Comparison of ENCODE assay signal across 8 cellular contexts in the genomic region with DNA sequence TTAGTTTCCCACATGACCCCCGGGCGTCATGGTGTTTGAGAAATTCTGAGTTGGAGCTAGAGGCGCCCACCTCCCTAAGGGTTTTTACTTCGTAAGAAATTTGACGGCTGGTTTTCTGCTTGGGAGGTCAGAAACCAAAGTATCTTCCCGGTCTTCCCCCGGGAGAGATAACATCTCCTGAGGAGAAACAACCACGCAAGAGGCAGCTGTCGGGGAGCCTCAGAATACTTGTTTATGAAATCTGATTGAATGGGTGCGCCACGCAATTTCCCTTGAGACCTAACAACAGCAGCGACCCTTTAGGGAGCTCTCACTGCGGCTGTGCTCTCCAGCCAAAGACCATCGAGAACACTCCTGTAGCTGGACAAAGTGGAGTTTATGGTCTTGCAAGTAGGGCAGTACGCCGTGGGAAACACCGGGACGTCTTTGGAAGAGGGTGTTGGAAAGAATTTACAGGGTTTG. TPM values are rescaled to one million over a fixed set of nuclear protein-coding genes. Genes with fewer than 3 reads are reported as not detected.
DNase-seq lines count a peak whose midpoint lies in the region; ATAC-seq and TF ChIP-seq lines count a peak whose summit lies in the region.

No MANE protein-coding gene starts in this region.

- no peaks in the 10 kb centered on the region for H3K27me3 ChIP-seq in neuron (ENCODE audit: insufficient read depth, low read length)

- POLR2A ChIA-PET in WTC11 (lab: Charles Lee) = interaction anchor here (0.6 to 2.1 kb wide), 19 partner anchors 8 to 764 kb away, joined by 3 to 9 read pairs (median 4); a partner anchor contains a TSS

- peak overlapping the region; percentile 97 for H3K27ac Mint-ChIP-seq in WTC11

- CTCF ChIA-PET in WTC11 (lab: Charles Lee) = interaction anchor here (0.6 to 2.1 kb wide), 13 partner anchors 17 to 380 kb away, joined by 3 to 9 read pairs (median 4); a partner anchor contains a TSS

- peaks cover 9% of the 10 kb centered on the region for H3K36me3 ChIP-seq in neuron (ENCODE audit: insufficient read depth, low read length)

- H2AFZ ChIP-seq in neuron (ENCODE audit: low read depth, low read length) = peak overlapping the region; percentile 88

- H3K4me3 ChIP-seq in neuron (ENCODE audit: low read length) = peak overlapping the region; percentile 93

- no peaks in the 10 kb centered on the region for H3K9me3 Mint-ChIP-seq in WTC11

- H3K27me3 Mint-ChIP-seq in WTC11 (ENCODE audit: low read depth) = peaks cover 2% of the 10 kb centered on the region

- peak; percentile 7 for ATAC-seq in WTC11

- TF ChIP-seq CTCF in WTC11 (IDR thresholded peaks at IDR 0.05) = no peak

- peak; percentile 8 for DNase-seq in activated T-cell treated with anti-CD3 and anti-CD28 coated beads for 4 hours
- DNase-seq in activated T-cell treated with anti-CD3 and anti-CD28 coated beads, Interleukin-2, amount 50 U/mL, for 1 hour = no peak
- peak; percentile 56 to 80 for DNase-seq in Kasumi-1 (lab: John Stamatoyannopoulos, UW)
- peak; percentile 12 for DNase-seq in WTC11 (ENCODE audit: low spot score)
- peak; percentile 40 for DNase-seq in fibroblast of peridontal ligament (ENCODE audit: extremely low read depth)
- no peak for DNase-seq in kidney tubule cell (ENCODE audit: low spot score)
- no peak for DNase-seq in activated gamma-delta T cell (lab: John Stamatoyannopoulos, UW)

- peak overlapping the region; percentile 94 for H3K4me3 Mint-ChIP-seq in WTC11

- H3K4me1 Mint-ChIP-seq in WTC11 = peaks cover 34% of the 10 kb centered on the region

- peaks cover 29% of the 10 kb centered on the region for H3K36me3 Mint-ChIP-seq in WTC11

- peaks cover 11% of the 10 kb centered on the region for H3K4me1 ChIP-seq in neuron (ENCODE audit: insufficient read depth, low read length)

- no peaks in the 10 kb centered on the region for H3K9me3 ChIP-seq in neuron (ENCODE audit: low read length)

TF ChIP-seq in WTC11, 78 proteins besides CTCF, POLR2A, EP300 and RAD21:
- TF ChIP-seq JAZF1 (CRISPR knock-in tag; IDR thresholded peaks at IDR 0.05) (no peak), ZNF263 (CRISPR knock-in tag; IDR thresholded peaks at IDR 0.05; ENCODE audit: low read depth) (no peak), ZNF671 (CRISPR knock-in tag; IDR thresholded peaks at IDR 0.05) (no peak), NFATC4 (CRISPR knock-in tag; IDR thresholded peaks at IDR 0.05) (no peak), EMX1 (CRISPR knock-in tag; IDR thresholded peaks at IDR 0.05) (no peak), SMAD4 (CRISPR knock-in tag; IDR thresholded peaks at IDR 0.05) (no peak), CBFB (CRISPR knock-in tag; IDR thresholded peaks at IDR 0.05; ENCODE audit: low read depth) (no peak), FOXP1 (CRISPR knock-in tag; IDR thresholded peaks at IDR 0.05; ENCODE audit: borderline replicate concordance) (no peak)
- TF ChIP-seq, protein P1, sequence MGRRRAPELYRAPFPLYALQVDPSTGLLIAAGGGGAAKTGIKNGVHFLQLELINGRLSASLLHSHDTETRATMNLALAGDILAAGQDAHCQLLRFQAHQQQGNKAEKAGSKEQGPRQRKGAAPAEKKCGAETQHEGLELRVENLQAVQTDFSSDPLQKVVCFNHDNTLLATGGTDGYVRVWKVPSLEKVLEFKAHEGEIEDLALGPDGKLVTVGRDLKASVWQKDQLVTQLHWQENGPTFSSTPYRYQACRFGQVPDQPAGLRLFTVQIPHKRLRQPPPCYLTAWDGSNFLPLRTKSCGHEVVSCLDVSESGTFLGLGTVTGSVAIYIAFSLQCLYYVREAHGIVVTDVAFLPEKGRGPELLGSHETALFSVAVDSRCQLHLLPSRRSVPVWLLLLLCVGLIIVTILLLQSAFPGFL (CRISPR knock-in tag; IDR thresholded peaks at IDR 0.05; ENCODE audit: borderline replicate concordance) = no peak
- TF ChIP-seq, protein P2, sequence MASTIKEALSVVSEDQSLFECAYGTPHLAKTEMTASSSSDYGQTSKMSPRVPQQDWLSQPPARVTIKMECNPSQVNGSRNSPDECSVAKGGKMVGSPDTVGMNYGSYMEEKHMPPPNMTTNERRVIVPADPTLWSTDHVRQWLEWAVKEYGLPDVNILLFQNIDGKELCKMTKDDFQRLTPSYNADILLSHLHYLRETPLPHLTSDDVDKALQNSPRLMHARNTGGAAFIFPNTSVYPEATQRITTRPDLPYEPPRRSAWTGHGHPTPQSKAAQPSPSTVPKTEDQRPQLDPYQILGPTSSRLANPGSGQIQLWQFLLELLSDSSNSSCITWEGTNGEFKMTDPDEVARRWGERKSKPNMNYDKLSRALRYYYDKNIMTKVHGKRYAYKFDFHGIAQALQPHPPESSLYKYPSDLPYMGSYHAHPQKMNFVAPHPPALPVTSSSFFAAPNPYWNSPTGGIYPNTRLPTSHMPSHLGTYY (CRISPR knock-in tag; IDR thresholded peaks at IDR 0.05) = no peak

RNA-seq across cellular contexts. Expression of a gene that starts 0.6 kb away (rescaled TPM):
- total RNA-seq in WTC11 (2021) = 103 to 124 TPM (median 104 TPM) in 3 replicates

Comparison
In these comparisons a context has a peak if more than half of its experiments do, and no peak if none do; other contexts are left out.
1. DNase-seq: peak in activated T-cell treated with anti-CD3 and anti-CD28 coated beads for 4 hours (single experiment), Kasumi-1 (2 of 2), WTC11 (single experiment) and fibroblast of peridontal ligament (single experiment); none in activated T-cell treated with anti-CD3 and anti-CD28 coated beads, Interleukin-2, amount 50 U/mL, for 1 hour (single experiment), kidney tubule cell (single experiment) and activated gamma-delta T cell (single experiment).